ENCODE assay signal across 28 cellular contexts in the genomic region with DNA sequence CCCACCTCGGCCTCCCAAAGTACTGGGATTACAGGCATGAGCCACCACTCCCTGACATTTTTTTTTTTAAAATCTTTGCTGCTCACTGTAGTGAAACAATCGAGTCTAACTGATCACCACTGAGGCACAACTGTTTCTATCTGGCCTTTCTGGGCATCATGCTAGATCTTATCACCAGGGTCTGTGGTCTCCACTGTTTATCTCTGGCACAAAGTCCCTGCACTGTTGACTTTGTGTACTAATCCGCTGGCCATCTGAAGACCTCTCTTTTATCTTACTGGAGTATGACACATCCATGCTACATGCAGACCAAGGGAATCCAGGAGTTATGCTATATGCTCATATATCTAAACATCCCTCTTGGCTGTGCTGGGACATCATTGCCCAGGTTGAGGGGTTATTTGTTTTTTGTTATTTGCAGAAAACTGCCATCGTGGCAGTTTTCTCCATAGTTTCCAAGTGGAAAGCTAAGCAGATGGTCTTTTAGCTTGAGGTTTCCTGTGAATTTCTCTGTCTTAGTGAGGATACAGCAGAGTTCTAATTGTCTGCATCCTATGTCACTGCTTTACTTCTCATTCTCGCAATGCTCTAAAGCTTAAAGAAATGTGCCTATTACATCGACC.
"Had no signal": no experiment of that assay in that cellular context is flagged by ENCODE, and none has a peak within 500 bp of the region (broad histone marks: within the 10 kb centered on the region; RNA-seq: fewer than 3 reads in every experiment).

No MANE protein-coding gene starts in this region.

- H3K4me3 ChIP-seq: colonic mucosa, esophagus squamous epithelium, gastrocnemius medialis, heart right ventricle, left lung, lower lobe of right lung, mucosa of descending colon had no signal

- DNase-seq: colonic mucosa; cortex of kidney; effector CD8-positive, alpha-beta T cell; effector memory CD8-positive, alpha-beta T cell; endodermal cell; erythroblast; esophagus squamous epithelium; foreskin fibroblast; foreskin melanocyte; gastrocnemius medialis; glutamatergic neuron; head of caudate nucleus; heart right ventricle; hippocampal formation; left cardiac atrium; left lung; left ventricle myocardium superior; lower lobe of right lung; mesenchymal stem cell; mucosa of descending colon; naive B cell had no signal

- H3K4me1 Mint-ChIP-seq: endodermal cell, mesothelial cell of epicardium, naive B cell had no signal

- ATAC-seq: effector memory CD8-positive, alpha-beta T cell; esophagus mucosa; gastrocnemius medialis; heart right ventricle; left cardiac atrium; left lung; left ventricle myocardium superior; lower lobe of right lung; mucosa of descending colon had no signal

- H3K9me3 Mint-ChIP-seq: effector memory CD8-positive, alpha-beta T cell; endodermal cell had no signal

- FAIRE-seq: endometrium, islet of Langerhans, keratinocyte had no signal

- H3K9me3 ChIP-seq: colonic mucosa, esophagus squamous epithelium, gastrocnemius medialis, heart right ventricle, left lung, lower lobe of right lung, mucosa of descending colon had no signal

- H3K36me3 Mint-ChIP-seq: mesothelial cell of epicardium, naive B cell had no signal

- H3K27me3 ChIP-seq: colonic mucosa, esophagus squamous epithelium, gastrocnemius medialis, heart right ventricle, left lung had no signal

- H3K27ac ChIP-seq: colonic mucosa, epithelial cell of prostate, esophagus squamous epithelium, gastrocnemius medialis, heart right ventricle, left lung, lower lobe of right lung had no signal

- H3K4me3 Mint-ChIP-seq: dendritic cell treated with granulocyte-macrophage colony-stimulating factor and Interleukin-4, amounts not matched to agents 40 ng/mL and 50 ng/mL, for 4 days; effector memory CD8-positive, alpha-beta T cell; endodermal cell; mesothelial cell of epicardium; naive B cell had no signal

- H3K4me1 ChIP-seq: colonic mucosa, esophagus squamous epithelium, gastrocnemius medialis, heart right ventricle, left lung, lower lobe of right lung had no signal

- H3K27ac Mint-ChIP-seq: dendritic cell treated with granulocyte-macrophage colony-stimulating factor and Interleukin-4, amounts not matched to agents 40 ng/mL and 50 ng/mL, for 4 days; effector memory CD8-positive, alpha-beta T cell; endodermal cell; mesothelial cell of epicardium; naive B cell had no signal

- H3K36me3 ChIP-seq: colonic mucosa, esophagus squamous epithelium, gastrocnemius medialis, heart right ventricle, left lung, lower lobe of right lung had no signal
